ENCODE assay signal across 18 cellular contexts in the genomic region with DNA sequence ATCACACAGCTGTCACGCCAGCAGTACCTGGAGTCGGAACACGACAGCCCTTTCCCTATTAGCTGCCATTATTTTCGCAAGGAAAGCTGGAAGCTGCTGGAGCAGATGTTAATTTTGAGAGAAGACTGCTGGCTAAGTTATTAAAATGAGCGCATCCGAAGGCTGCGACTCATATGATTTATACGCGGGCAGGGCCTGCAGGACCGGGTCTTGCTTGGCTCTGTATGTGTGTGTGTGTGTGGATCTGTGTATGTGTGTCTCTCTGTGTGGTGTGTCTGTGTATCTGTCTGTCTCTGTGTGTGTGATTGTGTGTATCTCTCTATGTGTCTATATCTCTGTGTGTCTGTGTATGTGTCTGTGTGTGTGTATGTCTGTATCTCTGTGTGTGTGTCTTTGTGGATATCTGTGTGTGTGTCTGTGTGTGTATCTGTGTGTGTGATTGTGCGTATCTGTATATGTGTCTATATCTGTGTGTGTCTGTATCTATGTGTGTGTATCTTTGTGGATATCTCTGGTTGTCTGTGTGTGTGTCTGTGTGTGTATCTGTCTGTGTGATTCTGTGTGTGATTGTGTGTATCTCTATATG.
DNase-seq lines count a peak whose midpoint lies in the region; TF ChIP-seq lines count a peak whose summit lies in the region.
"Had no signal": no experiment of that assay in that cellular context is flagged by ENCODE, and none has a peak within 500 bp of the region (broad histone marks: within the 10 kb centered on the region; RNA-seq: fewer than 3 reads in every experiment).

No MANE protein-coding gene starts in this region.

- DNase-seq in A172 (ENCODE audit: low spot score) = peak; percentile 49
- peak; percentile 8 for DNase-seq in Caki2 (ENCODE audit: low read depth)
- DNase-seq in astrocyte of the cerebellum (ENCODE audit: low read depth) = peak; percentile 11
- peak; percentile 3 for DNase-seq in fibroblast of the aortic adventitia (ENCODE audit: low read depth)
- no peak for DNase-seq in NCI-H187 treated with DMSO at 0.1 percent for 48 hours (lab: John Stamatoyannopoulos, UW)
- DNase-seq in ACHN = no peak
- DNase-seq in cerebellar cortex (ENCODE audit: low spot score) = no peak
- no peak for DNase-seq in NCI-H187 (lab: John Stamatoyannopoulos, UW)
- DNase-seq: BE2C; CD4-positive, alpha-beta memory T cell; DND-41; KBM-7; NCI-H1694; NCI-H446 treated with DMSO at 0.1 percent for 48 hours; PC-9; SW 1271 had no signal

- H3K4me3 ChIP-seq in astrocyte of the cerebellum (ENCODE audit: low read depth, low read length) = no peak overlapping the region
- H3K4me3 ChIP-seq in fibroblast of the aortic adventitia (ENCODE audit: low read depth, low read length) = no peak overlapping the region
- H3K4me3 ChIP-seq: GM12878, PC-9, SJSA1 had no signal

- TF ChIP-seq CTCF in astrocyte of the cerebellum (IDR thresholded peaks at IDR 0.05; ENCODE audit: low read depth, low read length, missing control alignments) = no peak
- TF ChIP-seq CTCF in fibroblast of the aortic adventitia (IDR thresholded peaks at IDR 0.05; ENCODE audit: insufficient read depth, low read length) = no peak

- in situ Hi-C loops in Caki2 (cut with HindIII; ENCODE audit: low pct_unique_long_range_greater_than_20kb, low sequenced_read_pairs) (no loop called here), astrocyte of the cerebellum (cut with HindIII; ENCODE audit: low sequenced_read_pairs) (no loop called here), ACHN (cut with HindIII; ENCODE audit: low pct_ligation_motif_present, low pct_unique_long_range_greater_than_20kb, low sequenced_read_pairs) (no loop called here)

Comparison
In these comparisons a context has a peak if more than half of its experiments do, and no peak if none do; other contexts are left out.
1. DNase-seq: peak in A172 (single experiment), Caki2 (single experiment), astrocyte of the cerebellum (single experiment) and fibroblast of the aortic adventitia (single experiment); none in NCI-H187 treated with DMSO at 0.1 percent for 48 hours (single experiment), ACHN (single experiment), cerebellar cortex (single experiment) and NCI-H187 (0 of 2).